11 cellular contexts compared by ENCODE assay signal in the genomic region with DNA sequence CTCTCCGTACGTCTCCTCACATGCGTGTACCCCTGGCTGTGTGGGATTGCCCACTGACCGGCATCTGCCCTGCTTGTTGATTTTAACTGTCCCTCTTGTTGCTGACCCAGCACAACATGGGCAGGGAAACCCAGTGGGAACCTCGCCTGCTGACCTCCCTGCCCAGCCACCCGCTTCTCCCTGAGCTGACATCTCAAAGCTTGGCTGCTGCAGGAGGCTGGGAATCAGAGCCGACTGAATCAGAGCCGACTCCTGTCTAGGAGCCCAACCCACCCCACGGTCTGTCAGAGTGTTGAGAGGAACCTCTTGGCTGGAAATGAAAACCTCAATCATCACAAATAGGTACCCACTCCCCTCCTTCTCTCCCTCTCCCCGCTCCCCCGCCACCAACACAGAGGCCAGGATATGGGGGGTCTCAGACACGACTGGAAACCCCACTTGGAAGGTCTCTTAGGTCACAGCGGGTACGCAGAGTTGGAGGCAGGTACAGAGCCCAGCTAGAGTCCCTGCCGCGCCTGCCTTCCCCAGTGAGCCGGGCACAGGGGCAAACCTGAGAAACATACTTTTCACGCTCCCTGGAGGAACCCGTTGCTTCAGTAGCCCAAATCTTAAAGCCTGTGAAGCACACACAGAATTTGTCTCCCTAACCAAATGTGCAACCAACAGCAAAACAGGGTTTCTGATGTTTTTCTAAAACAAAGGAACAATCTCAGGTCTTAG. TPM values are rescaled to one million over a fixed set of nuclear protein-coding genes. Genes with fewer than 3 reads are reported as not detected.
DNase-seq lines count a peak whose midpoint lies in the region; ATAC-seq and TF ChIP-seq lines count a peak whose summit lies in the region.
"Had no signal": no experiment of that assay in that cellular context is flagged by ENCODE, and none has a peak within 500 bp of the region (broad histone marks: within the 10 kb centered on the region; RNA-seq: fewer than 3 reads in every experiment).

No MANE protein-coding gene starts in this region.

- POLR2A ChIA-PET in activated CD8-positive, alpha-beta T cell treated with anti-CD3 and anti-CD28 coated beads for 36 hours (lab: Charles Lee), result no interaction called here
- POLR2A ChIA-PET in activated CD8-positive, alpha-beta T cell treated with anti-CD3 and anti-CD28 coated beads, Interleukin-2, amount 10 ng/mL, durations not matched to agents 7 days and 5 days (lab: Charles Lee), result no interaction called here

- intact Hi-C loops in activated CD8-positive, alpha-beta T cell treated with anti-CD3 and anti-CD28 coated beads for 36 hours (cut with micrococcal nuclease), result loop anchor here (2.0 kb wide), 1 partner anchor 59 kb away; no protein-coding TSS in a partner anchor
- intact Hi-C loops in sciatic nerve (cut with DNase I), result loop anchor here (10.0 kb wide), 1 partner anchor 1957 kb away; no protein-coding TSS in a partner anchor

- no peaks in the 10 kb centered on the region for H3K9me2 ChIP-seq in hepatocyte (replicated peaks; ENCODE audit: insufficient read depth)

- H3K36me3 ChIP-seq in hepatocyte (replicated peaks; ENCODE audit: insufficient read depth, low read depth), result no peaks in the 10 kb centered on the region
- no peaks in the 10 kb centered on the region for H3K36me3 ChIP-seq in SJCRH30
- H3K36me3 ChIP-seq: neutrophil had no signal

- H3K9me3 Mint-ChIP-seq in activated CD8-positive, alpha-beta T cell treated with anti-CD3 and anti-CD28 coated beads for 36 hours, result no peaks in the 10 kb centered on the region
- no peaks in the 10 kb centered on the region for H3K9me3 Mint-ChIP-seq in activated CD8-positive, alpha-beta T cell treated with anti-CD3 and anti-CD28 coated beads, Interleukin-2, amount 10 ng/mL, durations not matched to agents 7 days and 5 days (ENCODE audit: insufficient read depth)
- H3K9me3 Mint-ChIP-seq: immature natural killer cell had no signal

- H4K20me1 ChIP-seq in hepatocyte (ENCODE audit: insufficient read depth, poor library complexity, severe bottlenecking), result no peaks in the 10 kb centered on the region

- no peak for ATAC-seq in activated CD8-positive, alpha-beta T cell treated with anti-CD3 and anti-CD28 coated beads for 36 hours
- no peak for ATAC-seq in activated CD8-positive, alpha-beta T cell treated with anti-CD3 and anti-CD28 coated beads, Interleukin-2, amount 10 ng/mL, durations not matched to agents 7 days and 5 days
- ATAC-seq in sciatic nerve, result peak; percentile 36
- ATAC-seq in HG03520 (IDR thresholded peaks at IDR 0.05; ENCODE audit: unreplicated experiment), result no peak

- H3K4me1 ChIP-seq in hepatocyte (ENCODE audit: insufficient read depth), result peaks cover 10% of the 10 kb centered on the region
- no peaks in the 10 kb centered on the region for H3K4me1 ChIP-seq in SJCRH30

- TF ChIP-seq CTCF in activated CD8-positive, alpha-beta T cell treated with anti-CD3 and anti-CD28 coated beads for 36 hours (IDR thresholded peaks at IDR 0.05), result no peak
- no peak for TF ChIP-seq CTCF in hepatocyte (IDR thresholded peaks at IDR 0.05; ENCODE audit: poor library complexity)

- H3K27ac Mint-ChIP-seq in activated CD8-positive, alpha-beta T cell treated with anti-CD3 and anti-CD28 coated beads for 36 hours, result no peak overlapping the region
- H3K27ac Mint-ChIP-seq in activated CD8-positive, alpha-beta T cell treated with anti-CD3 and anti-CD28 coated beads, Interleukin-2, amount 10 ng/mL, durations not matched to agents 7 days and 5 days, result no peak overlapping the region
- H3K27ac Mint-ChIP-seq: immature natural killer cell had no signal

- H3K4me1 Mint-ChIP-seq in activated CD8-positive, alpha-beta T cell treated with anti-CD3 and anti-CD28 coated beads for 36 hours (ENCODE audit: low read depth), result peaks cover 35% of the 10 kb centered on the region
- H3K4me1 Mint-ChIP-seq in activated CD8-positive, alpha-beta T cell treated with anti-CD3 and anti-CD28 coated beads, Interleukin-2, amount 10 ng/mL, durations not matched to agents 7 days and 5 days (ENCODE audit: low read depth), result peaks cover 18% of the 10 kb centered on the region
- H3K4me1 Mint-ChIP-seq: immature natural killer cell had no signal

- H3K27ac ChIP-seq in hepatocyte (no peak overlapping the region), SJCRH30 (no peak overlapping the region)
- H3K27ac ChIP-seq: neutrophil had no signal

- WGBS in hepatocyte (ENCODE audit: low lambda C conversion rate, missing lambda C conversion rate), result 86% methylated on average over 19 of the region's 19 CpGs

- no peaks in the 10 kb centered on the region for H3K9me3 ChIP-seq in hepatocyte (ENCODE audit: low read depth)
- no peaks in the 10 kb centered on the region for H3K9me3 ChIP-seq in SJCRH30 (replicated peaks)
- H3K9me3 ChIP-seq: neutrophil had no signal

- H3K4me3 Mint-ChIP-seq in activated CD8-positive, alpha-beta T cell treated with anti-CD3 and anti-CD28 coated beads for 36 hours, result peak overlapping the region; percentile 66
- H3K4me3 Mint-ChIP-seq in activated CD8-positive, alpha-beta T cell treated with anti-CD3 and anti-CD28 coated beads, Interleukin-2, amount 10 ng/mL, durations not matched to agents 7 days and 5 days, result no peak overlapping the region
- H3K4me3 Mint-ChIP-seq: immature natural killer cell had no signal

- no peaks in the 10 kb centered on the region for H3K36me3 Mint-ChIP-seq in activated CD8-positive, alpha-beta T cell treated with anti-CD3 and anti-CD28 coated beads for 36 hours (ENCODE audit: low read depth)
- H3K36me3 Mint-ChIP-seq in activated CD8-positive, alpha-beta T cell treated with anti-CD3 and anti-CD28 coated beads, Interleukin-2, amount 10 ng/mL, durations not matched to agents 7 days and 5 days (ENCODE audit: low read depth), result no peaks in the 10 kb centered on the region
- H3K36me3 Mint-ChIP-seq: immature natural killer cell had no signal

- H3K27me3 ChIP-seq in hepatocyte, result peaks cover 32% of the 10 kb centered on the region
- H3K27me3 ChIP-seq in SJCRH30, result 0 out of 2 replicates have a peak, but pooled peaks cover 3% of the 10 kb centered on the region

- no peak overlapping the region for H2AFZ ChIP-seq in hepatocyte

- H3K27me3 Mint-ChIP-seq in activated CD8-positive, alpha-beta T cell treated with anti-CD3 and anti-CD28 coated beads for 36 hours, result no peaks in the 10 kb centered on the region
- H3K27me3 Mint-ChIP-seq in activated CD8-positive, alpha-beta T cell treated with anti-CD3 and anti-CD28 coated beads, Interleukin-2, amount 10 ng/mL, durations not matched to agents 7 days and 5 days (ENCODE audit: low read depth), result peaks cover 2% of the 10 kb centered on the region

- H3K4me3 ChIP-seq in hepatocyte, result no peak overlapping the region
- no peak overlapping the region for H3K4me3 ChIP-seq in SJCRH30

- no peaks in the 10 kb centered on the region for H3K79me2 ChIP-seq in hepatocyte

- DNase-seq in activated CD8-positive, alpha-beta T cell treated with anti-CD3 and anti-CD28 coated beads for 36 hours, result no peak
- DNase-seq in activated CD8-positive, alpha-beta T cell treated with anti-CD3 and anti-CD28 coated beads, Interleukin-2, amount 10 ng/mL, durations not matched to agents 7 days and 5 days, result no peak
- DNase-seq in activated naive CD4-positive, alpha-beta T cell treated with anti-CD3 and anti-CD28 coated beads, Interleukin-2, amount 50 U/mL, for 16 hours, result peak; percentile 21
- DNase-seq in hepatocyte (ENCODE audit: low spot score), result no peak
- DNase-seq in sciatic nerve (ENCODE audit: low spot score), result no peak
- DNase-seq in amniotic stem cell (lab: John Stamatoyannopoulos, UW), result no peak
- DNase-seq in SJCRH30, result no peak
- DNase-seq: immature natural killer cell had no signal

- CTCF ChIA-PET in activated CD8-positive, alpha-beta T cell treated with anti-CD3 and anti-CD28 coated beads for 36 hours (lab: Charles Lee), result interaction anchor here (0.7 to 5.6 kb wide), 15 partner anchors 9 to 281 kb away, joined by 3 to 52 read pairs (median 5); no protein-coding TSS in a partner anchor
- CTCF ChIA-PET in activated CD8-positive, alpha-beta T cell treated with anti-CD3 and anti-CD28 coated beads, Interleukin-2, amount 10 ng/mL, durations not matched to agents 7 days and 5 days (lab: Charles Lee), result interaction anchor here (0.9 to 7.0 kb wide), 6 partner anchors 11 to 522 kb away, joined by 3 to 42 read pairs (median 8); no protein-coding TSS in a partner anchor

- H3K4me2 ChIP-seq in hepatocyte, result peak overlapping the region; percentile 69

RNA-seq across cellular contexts. Expression of a gene that starts 0.8 kb away (rescaled TPM):
- under 1 TPM; 0.09 to 0.11 TPM for total RNA-seq in activated CD8-positive, alpha-beta T cell treated with anti-CD3 and anti-CD28 coated beads for 36 hours
- total RNA-seq in activated CD8-positive, alpha-beta T cell treated with anti-CD3 and anti-CD28 coated beads, Interleukin-2, amount 10 ng/mL, durations not matched to agents 7 days and 5 days, result not detected
- total RNA-seq in hepatocyte (0.12 and 0.20 TPM in 2 replicates), sciatic nerve (0.22 TPM)
- polyA plus RNA-seq in hepatocyte, result 0.07 and 0.21 TPM in 2 replicates
- 0.08 TPM in 1 of 2 replicates, not detected in the other for total RNA-seq in SJCRH30 (2014; rRNA removed; shearing (Covaris generic))
- total RNA-seq: M059J had no signal
- polyA plus RNA-seq: immature natural killer cell had no signal
